Comparison of ENCODE assay signal across 20 cellular contexts in genomic region chr10:14566498-14566897, GRCh38.
DNase-seq lines count a peak whose midpoint lies in the region; ATAC-seq and TF ChIP-seq lines count a peak whose summit lies in the region.
"Had no signal": no experiment of that assay in that cellular context is flagged by ENCODE, and none has a peak within 500 bp of the region (broad histone marks: within the 10 kb centered on the region; RNA-seq: fewer than 3 reads in every experiment).

No MANE protein-coding gene starts in this region.

- TF ChIP-seq CTCF in Caco-2 (IDR thresholded peaks at IDR 0.05; ENCODE audit: insufficient read depth in 1 of 2, low read depth in 1 of 2, low read length in 1 of 2, severe bottlenecking in 1 of 2, unreplicated experiment in 1 of 2) (no peak), nephron progenitor cell (IDR thresholded peaks at IDR 0.05) (no peak)

- no peak overlapping the region for H3K4me3 Mint-ChIP-seq in activated CD4-positive, alpha-beta T cell treated with anti-CD3 and anti-CD28 coated beads, Interleukin-2, amount 10 ng/mL, durations not matched to agents 7 days and 5 days
- H3K4me3 Mint-ChIP-seq in Caco-2 (ENCODE audit: unreplicated experiment) (peak overlapping the region; percentile 2), nephron progenitor cell (no peak overlapping the region)
- H3K4me3 Mint-ChIP-seq in activated naive CD8-positive, alpha-beta T cell treated with anti-CD3 and anti-CD28 coated beads, Interleukin-2, amount 10 ng/mL, durations not matched to agents 7 days and 5 days: peak overlapping the region; percentile 37

- no peaks in the 10 kb centered on the region for H3K27me3 ChIP-seq in Caco-2 (replicated peaks; ENCODE audit: control insufficient read depth, insufficient read depth, low read length)
- H3K27me3 ChIP-seq: brain microvascular endothelial cell, esophagus squamous epithelium, upper lobe of left lung had no signal

- POLR2A ChIA-PET in activated CD4-positive, alpha-beta T cell treated with anti-CD3 and anti-CD28 coated beads, Interleukin-2, amount 10 ng/mL, durations not matched to agents 7 days and 5 days (lab: Charles Lee): no interaction called here
- POLR2A ChIA-PET in Caco-2 (lab: Charles Lee): no interaction called here
- POLR2A ChIA-PET in activated naive CD8-positive, alpha-beta T cell treated with anti-CD3 and anti-CD28 coated beads, Interleukin-2, amount 10 ng/mL, durations not matched to agents 7 days and 5 days (lab: Charles Lee): interaction anchor here (1.4 to 5.2 kb wide), 2 partner anchors 10 to 13 kb away, joined by 3 to 28 read pairs; no protein-coding TSS in a partner anchor

- CTCF ChIA-PET in activated CD4-positive, alpha-beta T cell treated with anti-CD3 and anti-CD28 coated beads, Interleukin-2, amount 10 ng/mL, durations not matched to agents 7 days and 5 days (lab: Charles Lee): interaction anchor here (1.0 to 1.7 kb wide), 2 partner anchors 11 to 16 kb away, joined by 3 to 5 read pairs; no protein-coding TSS in a partner anchor
- CTCF ChIA-PET in Caco-2 (lab: Charles Lee): interaction anchor here (2.1 kb wide), 1 partner anchor 9 kb away, joined by 4 read pairs; no protein-coding TSS in a partner anchor

- no peak overlapping the region for H3K4me3 ChIP-seq in Caco-2 (ENCODE audit: low read depth, low read length)
- H3K4me3 ChIP-seq: esophagus squamous epithelium, upper lobe of left lung had no signal

- DNase-seq in activated CD4-positive, alpha-beta T cell treated with anti-CD3 and anti-CD28 coated beads, Interleukin-2, amount 10 ng/mL, durations not matched to agents 7 days and 5 days: no peak
- no peak for DNase-seq in activated CD4-positive, alpha-beta T cell treated with anti-CD3 and anti-CD28 coated beads, Interleukin-2, amount 50 U/mL, for 4 hours
- DNase-seq in Caco-2 (no peak), nephron progenitor cell (no peak), Right ventricle myocardium inferior (ENCODE audit: missing footprints) (no peak), EL (no peak)
- DNase-seq in activated naive CD8-positive, alpha-beta T cell treated with anti-CD3 and anti-CD28 coated beads, Interleukin-2, amount 10 ng/mL, durations not matched to agents 7 days and 5 days: no peak
- DNase-seq: ACHN; activated CD4-positive, alpha-beta T cell treated with anti-CD3 and anti-CD28 coated beads, Interleukin-2, amount 50 U/mL, for 48 hours; activated gamma-delta T cell treated with Interleukin-2 at 50 U/mL for 16 hours; brain microvascular endothelial cell; esophagus squamous epithelium; GOT3; NCI-H82; occipital lobe; right cardiac atrium; SK-N-SH; stimulated activated naive CD4-positive, alpha-beta T cell had no signal

- no TSS peak for BruUV-seq in Caco-2 (replicated peaks; lab: Mats Ljungman, UMichigan)

- peaks cover 6% of the 10 kb centered on the region for H3K36me3 ChIP-seq in Caco-2 (ENCODE audit: control insufficient read depth, insufficient read depth, low read length)

- H3K27me3 Mint-ChIP-seq in activated CD4-positive, alpha-beta T cell treated with anti-CD3 and anti-CD28 coated beads, Interleukin-2, amount 10 ng/mL, durations not matched to agents 7 days and 5 days: no peaks in the 10 kb centered on the region
- no peaks in the 10 kb centered on the region for H3K27me3 Mint-ChIP-seq in Caco-2 (ENCODE audit: insufficient read depth, unreplicated experiment)
- no peaks in the 10 kb centered on the region for H3K27me3 Mint-ChIP-seq in activated naive CD8-positive, alpha-beta T cell treated with anti-CD3 and anti-CD28 coated beads, Interleukin-2, amount 10 ng/mL, durations not matched to agents 7 days and 5 days
- H3K27me3 Mint-ChIP-seq in nephron progenitor cell (ENCODE audit: low read depth, poor library complexity): no peaks in the 10 kb centered on the region

- peaks cover 25% of the 10 kb centered on the region for H3K9me3 Mint-ChIP-seq in activated CD4-positive, alpha-beta T cell treated with anti-CD3 and anti-CD28 coated beads, Interleukin-2, amount 10 ng/mL, durations not matched to agents 7 days and 5 days
- no peaks in the 10 kb centered on the region for H3K9me3 Mint-ChIP-seq in Caco-2 (ENCODE audit: unreplicated experiment)
- H3K9me3 Mint-ChIP-seq in activated naive CD8-positive, alpha-beta T cell treated with anti-CD3 and anti-CD28 coated beads, Interleukin-2, amount 10 ng/mL, durations not matched to agents 7 days and 5 days: peaks cover 4% of the 10 kb centered on the region
- H3K9me3 Mint-ChIP-seq in nephron progenitor cell: peaks cover 16% of the 10 kb centered on the region

- H3K27ac Mint-ChIP-seq in activated CD4-positive, alpha-beta T cell treated with anti-CD3 and anti-CD28 coated beads, Interleukin-2, amount 10 ng/mL, durations not matched to agents 7 days and 5 days: peak overlapping the region; percentile 63
- H3K27ac Mint-ChIP-seq in Caco-2 (ENCODE audit: unreplicated experiment): peak overlapping the region; percentile 92
- peak overlapping the region; percentile 81 for H3K27ac Mint-ChIP-seq in activated naive CD8-positive, alpha-beta T cell treated with anti-CD3 and anti-CD28 coated beads, Interleukin-2, amount 10 ng/mL, durations not matched to agents 7 days and 5 days
- H3K27ac Mint-ChIP-seq in nephron progenitor cell: peak overlapping the region; percentile 17

- peaks cover 1% of the 10 kb centered on the region; the same call in 1 of the 2 replicates for H3K9me3 ChIP-seq in Caco-2
- H3K9me3 ChIP-seq: esophagus squamous epithelium, SK-N-SH, upper lobe of left lung had no signal

- intact Hi-C loops in Caco-2 (cut with micrococcal nuclease; ENCODE audit: unreplicated experiment) (no loop called here), Right ventricle myocardium inferior (cut with DNase I) (no loop called here)

- peaks cover 54% of the 10 kb centered on the region for H3K4me1 ChIP-seq in Caco-2

- H3K4me1 Mint-ChIP-seq in activated CD4-positive, alpha-beta T cell treated with anti-CD3 and anti-CD28 coated beads, Interleukin-2, amount 10 ng/mL, durations not matched to agents 7 days and 5 days: peaks cover 94% of the 10 kb centered on the region
- H3K4me1 Mint-ChIP-seq in Caco-2 (ENCODE audit: low read depth, unreplicated experiment) (peaks cover 44% of the 10 kb centered on the region), nephron progenitor cell (peaks cover 32% of the 10 kb centered on the region)
- peaks cover 75% of the 10 kb centered on the region for H3K4me1 Mint-ChIP-seq in activated naive CD8-positive, alpha-beta T cell treated with anti-CD3 and anti-CD28 coated beads, Interleukin-2, amount 10 ng/mL, durations not matched to agents 7 days and 5 days

- no peak for ATAC-seq in activated naive CD8-positive, alpha-beta T cell treated with anti-CD3 and anti-CD28 coated beads, Interleukin-2, amount 10 ng/mL, durations not matched to agents 7 days and 5 days (ENCODE audit: low read depth)
- ATAC-seq in Right ventricle myocardium inferior (no peak), GM21737 (IDR thresholded peaks at IDR 0.05; ENCODE audit: unreplicated experiment) (no peak)
- ATAC-seq: right cardiac atrium had no signal

- H3K36me3 Mint-ChIP-seq in activated CD4-positive, alpha-beta T cell treated with anti-CD3 and anti-CD28 coated beads, Interleukin-2, amount 10 ng/mL, durations not matched to agents 7 days and 5 days (ENCODE audit: low read depth): peaks cover 79% of the 10 kb centered on the region
- H3K36me3 Mint-ChIP-seq in Caco-2 (ENCODE audit: insufficient read depth, unreplicated experiment) (peaks cover 80% of the 10 kb centered on the region), nephron progenitor cell (ENCODE audit: low read depth) (peaks cover 50% of the 10 kb centered on the region)
- peaks cover 53% of the 10 kb centered on the region for H3K36me3 Mint-ChIP-seq in activated naive CD8-positive, alpha-beta T cell treated with anti-CD3 and anti-CD28 coated beads, Interleukin-2, amount 10 ng/mL, durations not matched to agents 7 days and 5 days

Comparison
In these comparisons a context has a peak if more than half of its experiments do, and no peak if none do; other contexts are left out.
1. H3K27ac Mint-ChIP-seq: peak in every context shown above with its lines; median percentile 92 in Caco-2; 81 in activated naive CD8-positive, alpha-beta T cell treated with anti-CD3 and anti-CD28 coated beads, Interleukin-2, amount 10 ng/mL, durations not matched to agents 7 days and 5 days; 63 in activated CD4-positive, alpha-beta T cell treated with anti-CD3 and anti-CD28 coated beads, Interleukin-2, amount 10 ng/mL, durations not matched to agents 7 days and 5 days; 17 in nephron progenitor cell.
2. H3K4me3 Mint-ChIP-seq: peak in Caco-2 (single experiment) and activated naive CD8-positive, alpha-beta T cell treated with anti-CD3 and anti-CD28 coated beads, Interleukin-2, amount 10 ng/mL, durations not matched to agents 7 days and 5 days (single experiment); none in activated CD4-positive, alpha-beta T cell treated with anti-CD3 and anti-CD28 coated beads, Interleukin-2, amount 10 ng/mL, durations not matched to agents 7 days and 5 days (single experiment) and nephron progenitor cell (single experiment).